2 cellular contexts compared by ENCODE assay signal in the genomic region with DNA sequence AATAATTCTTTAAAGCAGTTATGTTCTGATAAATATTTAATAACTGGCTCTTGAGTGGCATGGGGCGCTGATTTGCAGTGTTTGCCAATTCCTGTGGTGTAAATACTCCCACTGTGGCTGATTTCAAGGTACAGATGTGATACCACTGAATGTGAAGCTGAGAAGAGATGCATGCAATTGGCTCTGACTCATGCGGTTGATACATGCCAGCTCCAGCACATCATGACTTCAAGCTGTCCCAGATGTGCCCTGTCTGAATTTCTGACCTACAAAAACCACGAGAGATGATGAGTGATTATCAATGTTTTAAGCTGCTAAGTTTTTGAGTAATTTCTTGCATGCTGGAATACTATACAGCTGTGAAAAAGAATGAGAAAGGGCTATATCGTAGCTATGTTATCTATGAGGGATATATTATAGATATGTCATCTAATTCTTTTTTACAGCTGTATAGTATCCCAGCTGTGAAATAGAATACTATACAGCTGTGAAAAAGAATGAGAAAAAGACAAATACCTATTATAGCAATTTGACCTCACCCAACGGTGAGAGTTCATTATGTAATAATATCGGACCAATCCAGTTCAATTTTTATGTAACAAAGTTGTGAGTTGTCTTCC.
A peak's percentile ranks its signal among the peaks of the same experiment; 100 is the strongest.
TF ChIP-seq lines count a peak whose summit lies in the region.

No MANE protein-coding gene starts in this region.

TF ChIP-seq in IMR-90, 13 proteins besides CTCF, POLR2A, EP300 and RAD21:
- TF ChIP-seq BHLHE40 (IDR thresholded peaks at IDR 0.05; ENCODE audit: low read depth, low read length) (no peak), MAZ (IDR thresholded peaks at IDR 0.05; ENCODE audit: borderline replicate concordance, low read depth, low read length) (no peak), MAFK (IDR thresholded peaks at IDR 0.05; ENCODE audit: low read depth, low read length) (no peak), RCOR1 (IDR thresholded peaks at IDR 0.05; ENCODE audit: insufficient replicate concordance, low read length) (no peak), SMC3 (IDR thresholded peaks at IDR 0.05; ENCODE audit: low read depth, low read length) (no peak), USF2 (IDR thresholded peaks at IDR 0.05; ENCODE audit: low read depth, low read length) (no peak), CHD1 (IDR thresholded peaks at IDR 0.05; ENCODE audit: low read depth, low read length) (no peak), CEBPB (IDR thresholded peaks at IDR 0.05; ENCODE audit: low read depth, low read length) (no peak), FOS (IDR thresholded peaks at IDR 0.05; ENCODE audit: low read depth, low read length) (no peak), NFE2L2 (IDR thresholded peaks at IDR 0.05; ENCODE audit: low read depth, low read length) (no peak)
- TF ChIP-seq, protein P1, sequence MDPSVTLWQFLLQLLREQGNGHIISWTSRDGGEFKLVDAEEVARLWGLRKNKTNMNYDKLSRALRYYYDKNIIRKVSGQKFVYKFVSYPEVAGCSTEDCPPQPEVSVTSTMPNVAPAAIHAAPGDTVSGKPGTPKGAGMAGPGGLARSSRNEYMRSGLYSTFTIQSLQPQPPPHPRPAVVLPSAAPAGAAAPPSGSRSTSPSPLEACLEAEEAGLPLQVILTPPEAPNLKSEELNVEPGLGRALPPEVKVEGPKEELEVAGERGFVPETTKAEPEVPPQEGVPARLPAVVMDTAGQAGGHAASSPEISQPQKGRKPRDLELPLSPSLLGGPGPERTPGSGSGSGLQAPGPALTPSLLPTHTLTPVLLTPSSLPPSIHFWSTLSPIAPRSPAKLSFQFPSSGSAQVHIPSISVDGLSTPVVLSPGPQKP (IDR thresholded peaks at IDR 0.05; ENCODE audit: borderline replicate concordance, low read depth, low read length), result no peak

TF ChIP-seq in GM12878, 131 proteins besides CTCF, POLR2A, EP300 and RAD21:
- TF ChIP-seq NR2C2 (IDR thresholded peaks at IDR 0.05; ENCODE audit: borderline replicate concordance, control insufficient read depth, insufficient read length, low read depth), result no peak
- TF ChIP-seq CUX1 (IDR thresholded peaks at IDR 0.05; ENCODE audit: insufficient replicate concordance, low read depth, low read length), result no peak
- TF ChIP-seq RB1 (IDR thresholded peaks at IDR 0.05; ENCODE audit: borderline replicate concordance), result no peak
- no peak for TF ChIP-seq EZH2 (IDR thresholded peaks at IDR 0.05; ENCODE audit: borderline replicate concordance, control insufficient read depth, low read depth, low read length)
- no peak for TF ChIP-seq BCL3 (IDR thresholded peaks at IDR 0.05; ENCODE audit: borderline replicate concordance, insufficient read depth, low read depth, low read length, poor library complexity, severe bottlenecking)
- TF ChIP-seq TCF3 (IDR thresholded peaks at IDR 0.05; ENCODE audit: borderline replicate concordance, insufficient read depth, low read depth, low read length), result no peak
- no peak for TF ChIP-seq LARP7 (IDR thresholded peaks at IDR 0.05)
- no peak for TF ChIP-seq SREBF1 (IDR thresholded peaks at IDR 0.05; ENCODE audit: low read length)
- no peak for TF ChIP-seq BHLHE40 (IDR thresholded peaks at IDR 0.05; ENCODE audit: borderline replicate concordance in 1 of 2, low read depth in 2 of 2, low read length in 1 of 2)
- TF ChIP-seq SREBF2 (IDR thresholded peaks at IDR 0.05; ENCODE audit: low read length), result no peak
- 0 out of 2 replicates have a peak, but pooled peaks have one; percentile 29 for TF ChIP-seq ZNF217 (IDR thresholded peaks at IDR 0.05)
- TF ChIP-seq KDM1A (IDR thresholded peaks at IDR 0.05; ENCODE audit: borderline replicate concordance), result 0 out of 2 replicates have a peak, but pooled peaks have one; percentile 37
TF ChIP-seq in GM12878: peak in this region for 2.
